Comparison of ENCODE assay signal across 14 cellular contexts in the genomic region with DNA sequence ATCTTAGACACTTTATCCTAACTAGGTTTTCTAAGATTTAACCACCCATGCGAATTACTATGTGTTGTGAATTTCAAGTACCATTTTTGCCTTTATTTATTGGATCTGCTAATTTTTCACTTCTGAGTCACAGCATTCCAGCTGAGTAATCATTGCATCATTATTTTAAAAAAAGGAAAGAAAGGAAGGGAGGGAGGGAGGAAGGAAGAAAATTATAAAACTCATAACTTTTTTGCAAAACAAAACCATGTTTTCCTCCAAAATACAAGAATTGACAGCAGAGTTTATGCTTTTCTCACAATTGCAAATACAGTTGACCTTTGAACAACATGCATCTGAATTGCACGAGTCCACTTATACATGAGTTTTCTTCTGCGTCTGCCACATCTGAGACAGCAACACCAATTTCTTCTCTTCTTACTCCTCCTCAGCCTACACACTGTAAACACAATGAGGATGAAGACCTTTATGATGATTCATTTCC.
DNase-seq lines count a peak whose midpoint lies in the region; ATAC-seq, FAIRE-seq and TF ChIP-seq lines count a peak whose summit lies in the region.
"Had no signal": no experiment of that assay in that cellular context is flagged by ENCODE, and none has a peak within 500 bp of the region (broad histone marks: within the 10 kb centered on the region; RNA-seq: fewer than 3 reads in every experiment).

No MANE protein-coding gene starts in this region.

- peaks cover 12% of the 10 kb centered on the region for H3F3A ChIP-seq in PC-3 (ENCODE audit: low read length, unreplicated experiment)

- peaks cover 3% of the 10 kb centered on the region for H3K9me3 Mint-ChIP-seq in Calu3 (ENCODE audit: low read depth, unreplicated experiment)
- no peaks in the 10 kb centered on the region for H3K9me3 Mint-ChIP-seq in activated T-helper 1 cell treated with anti-CD3 and anti-CD28 coated beads, Interleukin-12 subunit alpha, Interleukin-12 subunit beta, Interleukin-2, Interleukin-4 antibody, amounts not matched to agents 30 ng/mL and 10 ng/mL and 1 ng/mL, durations not matched to agents 14 hours and 24 hours and 36 hours

- no peaks in the 10 kb centered on the region for H3K36me3 ChIP-seq in PC-3 (ENCODE audit: low read depth, low read length)
- H3K36me3 ChIP-seq: gastrocnemius medialis, tibial nerve had no signal

- CTCF ChIA-PET in Calu3 (lab: Charles Lee), result interaction anchor here (0.6 to 0.7 kb wide), 2 partner anchors 75 to 622 kb away, joined by 4 to 6 read pairs; no protein-coding TSS in a partner anchor
- CTCF ChIA-PET in PC-3 (lab: Charles Lee), result no interaction called here

- intact Hi-C loops in Calu3 (cut with micrococcal nuclease; ENCODE audit: unreplicated experiment) (no loop called here), PC-3 (cut with micrococcal nuclease) (loop anchor here (1.0 to 5.0 kb wide), 8 partner anchors 58 to 1119 kb away; a partner anchor contains a TSS)
- intact Hi-C loops in activated T-helper 1 cell treated with anti-CD3 and anti-CD28 coated beads, Interleukin-12 subunit alpha, Interleukin-12 subunit beta, Interleukin-2, Interleukin-4 antibody, amounts not matched to agents 30 ng/mL and 10 ng/mL and 1 ng/mL, durations not matched to agents 14 hours and 24 hours and 36 hours (cut with micrococcal nuclease), result no loop called here

- BruUV-seq in Calu3 (replicated peaks; lab: Mats Ljungman, UMichigan) (no TSS peak), PC-3 (replicated peaks; lab: Mats Ljungman, UMichigan) (no TSS peak)

- peak overlapping the region; percentile 74 for H3K27ac ChIP-seq in PC-3 (ENCODE audit: low read length)
- H3K27ac ChIP-seq: gastrocnemius medialis had no signal

- peaks cover 31% of the 10 kb centered on the region for H3K4me1 ChIP-seq in PC-3 (ENCODE audit: insufficient read depth, low read length)
- H3K4me1 ChIP-seq: gastrocnemius medialis had no signal

- H4K20me1 ChIP-seq in PC-3 (ENCODE audit: low read length), result no peaks in the 10 kb centered on the region

- FAIRE-seq in endometrium (lab: Jason Lieb, UNC), result peak; percentile 91
- FAIRE-seq: D721Med had no signal

- POLR2A ChIA-PET in PC-3 (lab: Charles Lee; ENCODE audit: unreplicated experiment), result interaction anchor here (0.6 kb wide), 1 partner anchor 153 kb away, joined by 3 read pairs; no protein-coding TSS in a partner anchor

- no peaks in the 10 kb centered on the region for H3K9me2 ChIP-seq in PC-3 (replicated peaks; ENCODE audit: low read length)

- H3K9ac ChIP-seq in PC-3 (ENCODE audit: low read length), result no peak overlapping the region

- H3K36me3 Mint-ChIP-seq in Calu3 (ENCODE audit: insufficient read depth, unreplicated experiment), result peaks cover 6% of the 10 kb centered on the region
- H3K36me3 Mint-ChIP-seq in activated T-helper 1 cell treated with anti-CD3 and anti-CD28 coated beads, Interleukin-12 subunit alpha, Interleukin-12 subunit beta, Interleukin-2, Interleukin-4 antibody, amounts not matched to agents 30 ng/mL and 10 ng/mL and 1 ng/mL, durations not matched to agents 14 hours and 24 hours and 36 hours (ENCODE audit: low read depth), result no peaks in the 10 kb centered on the region

- peak overlapping the region; percentile 72 for H3K27ac Mint-ChIP-seq in Calu3 (ENCODE audit: unreplicated experiment)
- H3K27ac Mint-ChIP-seq in activated T-helper 1 cell treated with anti-CD3 and anti-CD28 coated beads, Interleukin-12 subunit alpha, Interleukin-12 subunit beta, Interleukin-2, Interleukin-4 antibody, amounts not matched to agents 30 ng/mL and 10 ng/mL and 1 ng/mL, durations not matched to agents 14 hours and 24 hours and 36 hours, result no peak overlapping the region

- TF ChIP-seq CTCF in Calu3 (IDR thresholded peaks at IDR 0.05; ENCODE audit: unreplicated experiment), result no peak
- no peak for TF ChIP-seq CTCF in PC-3 (conservative IDR thresholded peaks at IDR 0.05; ENCODE audit: low read depth, low read length)

- no peaks in the 10 kb centered on the region for H3K27me3 ChIP-seq in PC-3 (ENCODE audit: low read length)
- H3K27me3 ChIP-seq: gastrocnemius medialis, tibial nerve had no signal

- ATAC-seq in PC-3, result peak; percentile 93
- ATAC-seq: gastrocnemius medialis had no signal

- DNase-seq in Calu3 (no peak), PC-3 (peak; percentile 94), non-pigmented ciliary epithelial cell (ENCODE audit: low read depth) (peak; percentile 57), pons (ENCODE audit: low spot score) (no peak), AML-193 (lab: John Stamatoyannopoulos, UW) (no peak), middle frontal gyrus (ENCODE audit: extremely low spot score, low spot score) (no peak)
- DNase-seq in activated T-helper 1 cell treated with anti-CD3 and anti-CD28 coated beads, Interleukin-12 subunit alpha, Interleukin-12 subunit beta, Interleukin-2, Interleukin-4 antibody, amounts not matched to agents 30 ng/mL and 10 ng/mL and 1 ng/mL, durations not matched to agents 14 hours and 24 hours and 36 hours (ENCODE audit: low spot score), result no peak
- DNase-seq: amygdala, gastrocnemius medialis, NCI-H187, Right ventricle myocardium superior had no signal

- H3K4me1 Mint-ChIP-seq in Calu3 (ENCODE audit: low read depth, unreplicated experiment), result peaks cover 4% of the 10 kb centered on the region
- H3K4me1 Mint-ChIP-seq in activated T-helper 1 cell treated with anti-CD3 and anti-CD28 coated beads, Interleukin-12 subunit alpha, Interleukin-12 subunit beta, Interleukin-2, Interleukin-4 antibody, amounts not matched to agents 30 ng/mL and 10 ng/mL and 1 ng/mL, durations not matched to agents 14 hours and 24 hours and 36 hours (ENCODE audit: low read depth), result peaks cover 5% of the 10 kb centered on the region

- H3K79me2 ChIP-seq in PC-3 (ENCODE audit: low read length), result no peaks in the 10 kb centered on the region

- no peaks in the 10 kb centered on the region for H3K27me3 Mint-ChIP-seq in Calu3 (ENCODE audit: unreplicated experiment)
- no peaks in the 10 kb centered on the region for H3K27me3 Mint-ChIP-seq in activated T-helper 1 cell treated with anti-CD3 and anti-CD28 coated beads, Interleukin-12 subunit alpha, Interleukin-12 subunit beta, Interleukin-2, Interleukin-4 antibody, amounts not matched to agents 30 ng/mL and 10 ng/mL and 1 ng/mL, durations not matched to agents 14 hours and 24 hours and 36 hours (ENCODE audit: insufficient read depth)

- no peaks in the 10 kb centered on the region for H3K9me3 ChIP-seq in PC-3 (ENCODE audit: low read length)
- H3K9me3 ChIP-seq: gastrocnemius medialis, tibial nerve had no signal

- peak overlapping the region; percentile 55 for H2AFZ ChIP-seq in PC-3 (ENCODE audit: low read length)

- H3K4me3 ChIP-seq in PC-3 (ENCODE audit: low read length), result peak overlapping the region; percentile 58
- H3K4me3 ChIP-seq: gastrocnemius medialis, tibial nerve had no signal

- peak overlapping the region; percentile 81 for H3K4me2 ChIP-seq in PC-3 (ENCODE audit: low read length)

- no peak overlapping the region for H3K4me3 Mint-ChIP-seq in Calu3 (ENCODE audit: low read depth, unreplicated experiment)
- H3K4me3 Mint-ChIP-seq in activated T-helper 1 cell treated with anti-CD3 and anti-CD28 coated beads, Interleukin-12 subunit alpha, Interleukin-12 subunit beta, Interleukin-2, Interleukin-4 antibody, amounts not matched to agents 30 ng/mL and 10 ng/mL and 1 ng/mL, durations not matched to agents 14 hours and 24 hours and 36 hours, result no peak overlapping the region

Comparison
In these comparisons a context has a peak if more than half of its experiments do, and no peak if none do; other contexts are left out.
1. DNase-seq: peak in PC-3 (single experiment) and non-pigmented ciliary epithelial cell (single experiment); none in Calu3 (single experiment), activated T-helper 1 cell treated with anti-CD3 and anti-CD28 coated beads, Interleukin-12 subunit alpha, Interleukin-12 subunit beta, Interleukin-2, Interleukin-4 antibody, amounts not matched to agents 30 ng/mL and 10 ng/mL and 1 ng/mL, durations not matched to agents 14 hours and 24 hours and 36 hours (single experiment), pons (single experiment), AML-193 (0 of 2) and middle frontal gyrus (single experiment).